Comparison of ENCODE assay signal across 1 cellular context in the genomic region with DNA sequence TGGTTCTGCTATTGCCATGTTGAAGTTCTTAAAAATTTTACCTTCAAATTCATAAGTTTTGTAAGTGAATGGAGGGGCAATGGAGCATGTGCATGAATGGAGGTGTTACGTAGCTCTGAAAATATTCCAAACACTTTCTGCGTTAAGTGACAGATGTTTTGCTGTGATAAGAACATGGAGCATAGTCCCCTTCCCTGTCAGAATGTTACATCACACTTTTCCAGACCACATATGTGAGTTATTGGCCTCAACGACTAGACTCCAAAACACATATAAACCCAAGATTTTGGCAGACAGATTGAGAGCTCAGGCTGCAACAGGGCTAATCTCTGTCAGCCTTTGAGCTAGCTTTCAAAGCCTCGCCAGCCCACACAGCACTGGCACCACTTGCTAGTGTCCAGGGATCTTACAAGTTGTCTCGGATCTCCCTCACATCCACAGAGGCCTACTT.
TF ChIP-seq lines count a peak whose summit lies in the region.

No MANE protein-coding gene starts in this region.

TF ChIP-seq in GM23338, 12 proteins besides CTCF, POLR2A, EP300 and RAD21 (continued from another document):
- TF ChIP-seq, protein P1, sequence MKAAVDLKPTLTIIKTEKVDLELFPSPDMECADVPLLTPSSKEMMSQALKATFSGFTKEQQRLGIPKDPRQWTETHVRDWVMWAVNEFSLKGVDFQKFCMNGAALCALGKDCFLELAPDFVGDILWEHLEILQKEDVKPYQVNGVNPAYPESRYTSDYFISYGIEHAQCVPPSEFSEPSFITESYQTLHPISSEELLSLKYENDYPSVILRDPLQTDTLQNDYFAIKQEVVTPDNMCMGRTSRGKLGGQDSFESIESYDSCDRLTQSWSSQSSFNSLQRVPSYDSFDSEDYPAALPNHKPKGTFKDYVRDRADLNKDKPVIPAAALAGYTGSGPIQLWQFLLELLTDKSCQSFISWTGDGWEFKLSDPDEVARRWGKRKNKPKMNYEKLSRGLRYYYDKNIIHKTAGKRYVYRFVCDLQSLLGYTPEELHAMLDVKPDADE (IDR thresholded peaks at IDR 0.05) = no peak
- TF ChIP-seq, protein P2, sequence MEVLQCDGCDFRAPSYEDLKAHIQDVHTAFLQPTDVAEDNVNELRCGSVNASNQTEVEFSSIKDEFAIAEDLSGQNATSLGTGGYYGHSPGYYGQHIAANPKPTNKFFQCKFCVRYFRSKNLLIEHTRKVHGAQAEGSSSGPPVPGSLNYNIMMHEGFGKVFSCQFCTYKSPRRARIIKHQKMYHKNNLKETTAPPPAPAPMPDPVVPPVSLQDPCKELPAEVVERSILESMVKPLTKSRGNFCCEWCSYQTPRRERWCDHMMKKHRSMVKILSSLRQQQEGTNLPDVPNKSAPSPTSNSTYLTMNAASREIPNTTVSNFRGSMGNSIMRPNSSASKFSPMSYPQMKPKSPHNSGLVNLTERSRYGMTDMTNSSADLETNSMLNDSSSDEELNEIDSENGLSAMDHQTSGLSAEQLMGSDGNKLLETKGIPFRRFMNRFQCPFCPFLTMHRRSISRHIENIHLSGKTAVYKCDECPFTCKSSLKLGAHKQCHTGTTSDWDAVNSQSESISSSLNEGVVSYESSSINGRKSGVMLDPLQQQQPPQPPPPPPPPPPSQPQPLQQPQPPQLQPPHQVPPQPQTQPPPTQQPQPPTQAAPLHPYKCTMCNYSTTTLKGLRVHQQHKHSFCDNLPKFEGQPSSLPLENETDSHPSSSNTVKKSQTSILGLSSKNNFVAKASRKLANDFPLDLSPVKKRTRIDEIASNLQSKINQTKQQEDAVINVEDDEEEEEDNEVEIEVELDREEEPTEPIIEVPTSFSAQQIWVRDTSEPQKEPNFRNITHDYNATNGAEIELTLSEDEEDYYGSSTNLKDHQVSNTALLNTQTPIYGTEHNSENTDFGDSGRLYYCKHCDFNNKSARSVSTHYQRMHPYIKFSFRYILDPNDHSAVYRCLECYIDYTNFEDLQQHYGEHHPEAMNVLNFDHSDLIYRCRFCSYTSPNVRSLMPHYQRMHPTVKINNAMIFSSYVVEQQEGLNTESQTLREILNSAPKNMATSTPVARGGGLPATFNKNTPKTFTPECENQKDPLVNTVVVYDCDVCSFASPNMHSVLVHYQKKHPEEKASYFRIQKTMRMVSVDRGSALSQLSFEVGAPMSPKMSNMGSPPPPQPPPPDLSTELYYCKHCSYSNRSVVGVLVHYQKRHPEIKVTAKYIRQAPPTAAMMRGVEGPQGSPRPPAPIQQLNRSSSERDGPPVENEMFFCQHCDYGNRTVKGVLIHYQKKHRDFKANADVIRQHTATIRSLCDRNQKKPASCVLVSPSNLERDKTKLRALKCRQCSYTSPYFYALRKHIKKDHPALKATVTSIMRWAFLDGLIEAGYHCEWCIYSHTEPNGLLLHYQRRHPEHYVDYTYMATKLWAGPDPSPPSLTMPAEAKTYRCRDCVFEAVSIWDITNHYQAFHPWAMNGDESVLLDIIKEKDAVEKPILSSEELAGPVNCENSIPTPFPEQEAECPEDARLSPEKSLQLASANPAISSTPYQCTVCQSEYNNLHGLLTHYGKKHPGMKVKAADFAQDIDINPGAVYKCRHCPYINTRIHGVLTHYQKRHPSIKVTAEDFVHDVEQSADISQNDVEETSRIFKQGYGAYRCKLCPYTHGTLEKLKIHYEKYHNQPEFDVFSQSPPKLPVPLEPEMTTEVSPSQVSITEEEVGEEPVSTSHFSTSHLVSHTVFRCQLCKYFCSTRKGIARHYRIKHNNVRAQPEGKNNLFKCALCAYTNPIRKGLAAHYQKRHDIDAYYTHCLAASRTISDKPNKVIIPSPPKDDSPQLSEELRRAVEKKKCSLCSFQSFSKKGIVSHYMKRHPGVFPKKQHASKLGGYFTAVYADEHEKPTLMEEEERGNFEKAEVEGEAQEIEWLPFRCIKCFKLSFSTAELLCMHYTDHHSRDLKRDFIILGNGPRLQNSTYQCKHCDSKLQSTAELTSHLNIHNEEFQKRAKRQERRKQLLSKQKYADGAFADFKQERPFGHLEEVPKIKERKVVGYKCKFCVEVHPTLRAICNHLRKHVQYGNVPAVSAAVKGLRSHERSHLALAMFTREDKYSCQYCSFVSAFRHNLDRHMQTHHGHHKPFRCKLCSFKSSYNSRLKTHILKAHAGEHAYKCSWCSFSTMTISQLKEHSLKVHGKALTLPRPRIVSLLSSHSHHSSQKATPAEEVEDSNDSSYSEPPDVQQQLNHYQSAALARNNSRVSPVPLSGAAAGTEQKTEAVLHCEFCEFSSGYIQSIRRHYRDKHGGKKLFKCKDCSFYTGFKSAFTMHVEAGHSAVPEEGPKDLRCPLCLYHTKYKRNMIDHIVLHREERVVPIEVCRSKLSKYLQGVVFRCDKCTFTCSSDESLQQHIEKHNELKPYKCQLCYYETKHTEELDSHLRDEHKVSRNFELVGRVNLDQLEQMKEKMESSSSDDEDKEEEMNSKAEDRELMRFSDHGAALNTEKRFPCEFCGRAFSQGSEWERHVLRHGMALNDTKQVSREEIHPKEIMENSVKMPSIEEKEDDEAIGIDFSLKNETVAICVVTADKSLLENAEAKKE (CRISPR knock-in tag; IDR thresholded peaks at IDR 0.05) = no peak
- no peak for TF ChIP-seq EZH2 (IDR thresholded peaks at IDR 0.05; ENCODE audit: low read depth, unreplicated experiment)
- TF ChIP-seq ZNF331 (CRISPR knock-in tag; IDR thresholded peaks at IDR 0.05; ENCODE audit: low read depth) = no peak
- no peak for TF ChIP-seq STAT1 (IDR thresholded peaks at IDR 0.05; ENCODE audit: unreplicated experiment)
- no peak for TF ChIP-seq CREB1 (CRISPR knock-in tag; IDR thresholded peaks at IDR 0.05; ENCODE audit: low read depth)
- TF ChIP-seq JUNB (IDR thresholded peaks at IDR 0.05; ENCODE audit: unreplicated experiment) = no peak
